In the genomic region with DNA sequence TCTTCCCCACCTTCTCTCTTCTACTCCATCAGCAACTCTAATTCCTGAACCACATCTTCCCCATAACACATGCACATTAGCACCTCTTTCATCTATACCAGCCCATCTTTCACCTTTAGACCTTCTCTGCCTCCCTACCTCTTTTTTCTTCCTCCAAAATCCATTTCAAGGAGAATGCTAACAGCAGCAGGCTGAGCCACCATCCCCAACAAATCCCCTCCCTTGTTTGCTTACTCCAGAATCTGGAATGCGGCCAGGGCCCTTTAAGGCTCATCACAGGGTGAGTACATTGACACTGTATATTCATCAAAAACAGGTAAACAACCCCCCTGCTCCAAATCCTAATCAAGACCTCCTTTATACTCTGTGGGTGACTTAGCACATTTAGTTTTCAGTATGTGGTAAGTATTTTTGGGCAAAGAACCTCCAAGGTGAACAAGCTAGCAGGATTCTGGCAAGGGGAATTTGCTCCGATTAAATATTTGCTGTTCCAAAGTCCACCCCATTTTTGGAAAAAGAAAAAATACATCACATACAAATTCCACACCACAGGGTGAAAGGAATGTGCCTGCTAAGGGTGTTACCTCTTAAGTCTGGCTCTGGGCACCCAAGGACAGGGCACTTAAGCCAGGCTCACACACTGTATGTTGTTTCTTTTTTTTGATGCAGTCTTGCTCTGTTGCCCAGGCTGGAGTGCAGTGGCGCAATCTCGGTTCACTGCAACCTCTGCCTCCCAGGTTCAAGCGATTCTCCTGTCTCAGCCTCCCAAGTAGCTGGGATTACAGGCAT, we compare ENCODE assay signal across 10 cellular contexts.
DNase-seq lines count a peak whose midpoint lies in the region; ATAC-seq, FAIRE-seq and TF ChIP-seq lines count a peak whose summit lies in the region.
"Had no signal": no experiment of that assay in that cellular context is flagged by ENCODE, and none has a peak within 500 bp of the region (broad histone marks: within the 10 kb centered on the region; RNA-seq: fewer than 3 reads in every experiment).

No MANE protein-coding gene starts in this region.

- peak overlapping the region in 1 of 3 experiments; percentile 40; a peak in 1 of 6 replicates for H3K4me3 ChIP-seq in HepG2 (replicated peaks in 1 of 3; ENCODE audit: insufficient read depth in 1 of 3, low read depth in 2 of 3, low read length in 3 of 3)

- TF ChIP-seq CTCF in C4-2B (conservative IDR thresholded peaks at IDR 0.05) (no peak), HepG2 (CRISPR knock-in tag; IDR thresholded peaks at IDR 0.05) (no peak)

- H3K36me3 Mint-ChIP-seq in T-cell: peaks cover 22% of the 10 kb centered on the region

- 10% methylated on average over 5 of the region's 5 CpGs for WGBS in HepG2 (ENCODE audit: low lambda C conversion rate)

- H4K20me1 ChIP-seq in HepG2 (ENCODE audit: insufficient read depth, low read length): no peaks in the 10 kb centered on the region

- H3K9ac ChIP-seq in HepG2 (ENCODE audit: insufficient read depth, low read depth, low read length): peak overlapping the region; percentile 21; the same call in 1 of the 2 replicates

- TF ChIP-seq EP300 in HepG2 (IDR thresholded peaks at IDR 0.05; ENCODE audit: low read depth in 2 of 2, low read length in 2 of 2): peak; percentile 81 to 84; a peak in 3 of 4 replicates
- peak; percentile 86; the same call in 1 of the 2 replicates for TF ChIP-seq EP300 in HepG2 (CRISPR knock-in tag; IDR thresholded peaks at IDR 0.05; ENCODE audit: borderline replicate concordance)

- in situ Hi-C loops in HepG2 (cut with HindIII; ENCODE audit: extremely low pct_ligation_motif_present, low pct_unique_long_range_greater_than_20kb): no loop called here

- BruUV-seq in HepG2 (replicated peaks; lab: Mats Ljungman, UMichigan): no TSS peak

- TF ChIP-seq POLR2A in HepG2 (IDR thresholded peaks at IDR 0.05; ENCODE audit: insufficient read depth in 1 of 2, low read depth in 2 of 2, low read length in 2 of 2): no peak

- no peaks in the 10 kb centered on the region for H3K9me3 Mint-ChIP-seq in T-cell

- H2AFZ ChIP-seq in HepG2 (ENCODE audit: low read length): no peak overlapping the region

- H3K9me3 ChIP-seq in HepG2 (ENCODE audit: low read length): no peaks in the 10 kb centered on the region

- peaks cover 86% of the 10 kb centered on the region for H3K4me1 ChIP-seq in HepG2 (ENCODE audit: insufficient read depth, low read length)

- H3K27ac ChIP-seq in C4-2B (peak overlapping the region; percentile 99), HepG2 (ENCODE audit: extremely low read length, insufficient read depth, low read length) (peak overlapping the region; percentile 83)

- peak overlapping the region; percentile 59 for H3K4me2 ChIP-seq in HepG2 (ENCODE audit: low read depth, low read length)

- peak overlapping the region; percentile 88 to 93 for H3K27ac Mint-ChIP-seq in T-cell

- no peaks in the 10 kb centered on the region for H3K27me3 ChIP-seq in HepG2 (ENCODE audit: control insufficient read depth in 1 of 2, insufficient read depth in 2 of 2, low read length in 2 of 2)

- ATAC-seq in T-cell (replicated peaks in 1 of 4) (no peak), HepG2 (peak; percentile 92), GM19397 (IDR thresholded peaks at IDR 0.05; ENCODE audit: unreplicated experiment) (no peak), GM21825 (IDR thresholded peaks at IDR 0.05; ENCODE audit: unreplicated experiment) (no peak)

- intact Hi-C loops in HepG2 (cut with micrococcal nuclease; ENCODE audit: unreplicated experiment): loop anchor here (1.0 to 5.0 kb wide), 3 partner anchors 21 to 92 kb away; a partner anchor contains a TSS

- TF ChIP-seq RAD21 in HepG2 (CRISPR knock-in tag; IDR thresholded peaks at IDR 0.05): peak; percentile 39

- CTCF ChIA-PET in T-cell (lab: Charles Lee): interaction anchor here (0.6 to 1.4 kb wide), 4 partner anchors 21 to 90 kb away, joined by 3 to 4 read pairs (median 3); no protein-coding TSS in a partner anchor
- CTCF ChIA-PET in HepG2 (lab: Yijun Ruan, JAX; ENCODE audit: low intra/inter-chr PET ratio, low total read pairs): interaction anchor here (1.5 kb wide), 1 partner anchor 93 kb away, joined by 4 read pairs; no protein-coding TSS in a partner anchor

- FAIRE-seq in HepG2 (lab: Jason Lieb, UNC): peak; percentile 94
- FAIRE-seq: islet of Langerhans had no signal

- H3K79me2 ChIP-seq in HepG2 (ENCODE audit: insufficient read depth, low read length): peaks cover 36% of the 10 kb centered on the region

- peak; percentile 79 for DNase-seq in HT-29 (ENCODE audit: low spot score)
- DNase-seq in T-cell: no peak
- DNase-seq in HepG2 (ENCODE audit: low spot score): peak; percentile 99
- no peak for DNase-seq in superior temporal gyrus (ENCODE audit: extremely low spot score)
- DNase-seq in NOMO-1 treated with dmso at 0.1 percent for 144 hours (lab: John Stamatoyannopoulos, UW; ENCODE audit: unreplicated experiment): no peak

- H3K4me1 Mint-ChIP-seq in T-cell: peaks cover 91 to 99% (median 93%) of the 10 kb centered on the region in 3 donors

- POLR2A ChIA-PET in T-cell (lab: Charles Lee) (no interaction called here), HepG2 (lab: Yijun Ruan, JAX) (interaction anchor here (0.6 to 4.5 kb wide), 13 partner anchors 11 to 223 kb away, joined by 3 to 26 read pairs (median 4); a partner anchor contains a TSS)

- no peaks in the 10 kb centered on the region for H3K36me3 ChIP-seq in HepG2 (replicated peaks in 1 of 2; ENCODE audit: control insufficient read depth in 1 of 2, insufficient read depth in 2 of 2, low read length in 2 of 2)

- no peaks in the 10 kb centered on the region for H3K27me3 Mint-ChIP-seq in T-cell
- H3K27me3 Mint-ChIP-seq: IgD-negative memory B cell had no signal

- peak overlapping the region; percentile 48 to 64 (median 52) for H3K4me3 Mint-ChIP-seq in T-cell

TF ChIP-seq in HepG2, 621 proteins besides CTCF, POLR2A, EP300 and RAD21 (continues in another document):
- peak; percentile 85 for TF ChIP-seq FOXA3 (CRISPR knock-in tag; IDR thresholded peaks at IDR 0.05)
- peak; percentile 50; the same call in 1 of the 2 replicates for TF ChIP-seq TGIF2 (CRISPR knock-in tag; IDR thresholded peaks at IDR 0.05)
- TF ChIP-seq MED1 (CRISPR knock-in tag; IDR thresholded peaks at IDR 0.05): peak; percentile 38
- TF ChIP-seq, protein P1, sequence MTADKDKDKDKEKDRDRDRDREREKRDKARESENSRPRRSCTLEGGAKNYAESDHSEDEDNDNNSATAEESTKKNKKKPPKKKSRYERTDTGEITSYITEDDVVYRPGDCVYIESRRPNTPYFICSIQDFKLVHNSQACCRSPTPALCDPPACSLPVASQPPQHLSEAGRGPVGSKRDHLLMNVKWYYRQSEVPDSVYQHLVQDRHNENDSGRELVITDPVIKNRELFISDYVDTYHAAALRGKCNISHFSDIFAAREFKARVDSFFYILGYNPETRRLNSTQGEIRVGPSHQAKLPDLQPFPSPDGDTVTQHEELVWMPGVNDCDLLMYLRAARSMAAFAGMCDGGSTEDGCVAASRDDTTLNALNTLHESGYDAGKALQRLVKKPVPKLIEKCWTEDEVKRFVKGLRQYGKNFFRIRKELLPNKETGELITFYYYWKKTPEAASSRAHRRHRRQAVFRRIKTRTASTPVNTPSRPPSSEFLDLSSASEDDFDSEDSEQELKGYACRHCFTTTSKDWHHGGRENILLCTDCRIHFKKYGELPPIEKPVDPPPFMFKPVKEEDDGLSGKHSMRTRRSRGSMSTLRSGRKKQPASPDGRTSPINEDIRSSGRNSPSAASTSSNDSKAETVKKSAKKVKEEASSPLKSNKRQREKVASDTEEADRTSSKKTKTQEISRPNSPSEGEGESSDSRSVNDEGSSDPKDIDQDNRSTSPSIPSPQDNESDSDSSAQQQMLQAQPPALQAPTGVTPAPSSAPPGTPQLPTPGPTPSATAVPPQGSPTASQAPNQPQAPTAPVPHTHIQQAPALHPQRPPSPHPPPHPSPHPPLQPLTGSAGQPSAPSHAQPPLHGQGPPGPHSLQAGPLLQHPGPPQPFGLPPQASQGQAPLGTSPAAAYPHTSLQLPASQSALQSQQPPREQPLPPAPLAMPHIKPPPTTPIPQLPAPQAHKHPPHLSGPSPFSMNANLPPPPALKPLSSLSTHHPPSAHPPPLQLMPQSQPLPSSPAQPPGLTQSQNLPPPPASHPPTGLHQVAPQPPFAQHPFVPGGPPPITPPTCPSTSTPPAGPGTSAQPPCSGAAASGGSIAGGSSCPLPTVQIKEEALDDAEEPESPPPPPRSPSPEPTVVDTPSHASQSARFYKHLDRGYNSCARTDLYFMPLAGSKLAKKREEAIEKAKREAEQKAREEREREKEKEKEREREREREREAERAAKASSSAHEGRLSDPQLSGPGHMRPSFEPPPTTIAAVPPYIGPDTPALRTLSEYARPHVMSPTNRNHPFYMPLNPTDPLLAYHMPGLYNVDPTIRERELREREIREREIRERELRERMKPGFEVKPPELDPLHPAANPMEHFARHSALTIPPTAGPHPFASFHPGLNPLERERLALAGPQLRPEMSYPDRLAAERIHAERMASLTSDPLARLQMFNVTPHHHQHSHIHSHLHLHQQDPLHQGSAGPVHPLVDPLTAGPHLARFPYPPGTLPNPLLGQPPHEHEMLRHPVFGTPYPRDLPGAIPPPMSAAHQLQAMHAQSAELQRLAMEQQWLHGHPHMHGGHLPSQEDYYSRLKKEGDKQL (CRISPR knock-in tag; IDR thresholded peaks at IDR 0.05; ENCODE audit: low read depth): peak; percentile 61; the same call in 1 of the 2 replicates
- peak; percentile 91 for TF ChIP-seq ZEB1 (IDR thresholded peaks at IDR 0.05; ENCODE audit: insufficient replicate concordance, low read depth)
- peak; percentile 66; the same call in 1 of the 2 replicates for TF ChIP-seq ZSCAN9 (CRISPR knock-in tag; IDR thresholded peaks at IDR 0.05; ENCODE audit: borderline replicate concordance)
- TF ChIP-seq ZNF761 (CRISPR knock-in tag; conservative IDR thresholded peaks at IDR 0.05): 0 out of 2 replicates have a peak, but pooled peaks have one; percentile 34
- no peak for TF ChIP-seq FOXC1 (CRISPR knock-in tag; IDR thresholded peaks at IDR 0.05; ENCODE audit: borderline replicate concordance)
- TF ChIP-seq CEBPG (CRISPR knock-in tag; IDR thresholded peaks at IDR 0.05): peak; percentile 81
- TF ChIP-seq CC2D1A (CRISPR knock-in tag; IDR thresholded peaks at IDR 0.05): no peak
- no peak for TF ChIP-seq KDM4B (CRISPR knock-in tag; IDR thresholded peaks at IDR 0.05)
- TF ChIP-seq, protein P2, sequence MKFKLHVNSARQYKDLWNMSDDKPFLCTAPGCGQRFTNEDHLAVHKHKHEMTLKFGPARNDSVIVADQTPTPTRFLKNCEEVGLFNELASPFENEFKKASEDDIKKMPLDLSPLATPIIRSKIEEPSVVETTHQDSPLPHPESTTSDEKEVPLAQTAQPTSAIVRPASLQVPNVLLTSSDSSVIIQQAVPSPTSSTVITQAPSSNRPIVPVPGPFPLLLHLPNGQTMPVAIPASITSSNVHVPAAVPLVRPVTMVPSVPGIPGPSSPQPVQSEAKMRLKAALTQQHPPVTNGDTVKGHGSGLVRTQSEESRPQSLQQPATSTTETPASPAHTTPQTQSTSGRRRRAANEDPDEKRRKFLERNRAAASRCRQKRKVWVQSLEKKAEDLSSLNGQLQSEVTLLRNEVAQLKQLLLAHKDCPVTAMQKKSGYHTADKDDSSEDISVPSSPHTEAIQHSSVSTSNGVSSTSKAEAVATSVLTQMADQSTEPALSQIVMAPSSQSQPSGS (CRISPR knock-in tag; IDR thresholded peaks at IDR 0.05): peak; percentile 60; the same call in 1 of the 2 replicates

Comparison
In these comparisons a context has a peak if more than half of its experiments do, and no peak if none do; other contexts are left out.
1. DNase-seq: peak in HT-29 (single experiment) and HepG2 (single experiment); none in T-cell (0 of 34), superior temporal gyrus (single experiment) and NOMO-1 treated with dmso at 0.1 percent for 144 hours (single experiment).